Comparison of ENCODE assay signal across 8 cellular contexts in the genomic region with DNA sequence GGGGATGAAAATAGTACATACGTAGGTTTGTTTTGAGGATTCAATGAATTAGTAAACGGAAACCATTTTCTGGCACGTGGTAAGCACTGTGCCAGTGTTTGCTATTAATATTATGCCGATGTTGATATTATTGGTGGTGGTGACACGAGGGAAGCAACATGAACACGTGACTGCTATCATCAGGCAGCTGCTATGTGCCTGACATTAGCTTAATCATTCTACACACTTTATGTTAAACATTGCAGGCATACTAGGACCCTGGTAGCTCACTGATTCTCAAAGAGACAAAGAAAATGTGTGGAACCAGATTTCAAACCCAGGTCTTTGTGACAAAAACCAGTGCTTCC.
A peak's percentile ranks its signal among the peaks of the same experiment; 100 is the strongest.
DNase-seq lines count a peak whose midpoint lies in the region; ATAC-seq and TF ChIP-seq lines count a peak whose summit lies in the region.

No MANE protein-coding gene starts in this region.

- H3K36me3 ChIP-seq in rectal smooth muscle tissue (ENCODE audit: control insufficient read depth, insufficient read depth, low read length), result peaks cover 6% of the 10 kb centered on the region

- no peak for TF ChIP-seq CTCF in GM12864 (IDR thresholded peaks at IDR 0.05; ENCODE audit: low read depth, low read length, missing control alignments)

- no peak for DNase-seq in GM12864 (ENCODE audit: low read depth)
- peak; percentile 60 for DNase-seq in RKO (ENCODE audit: low spot score)
- no peak for DNase-seq in epithelial cell of prostate (ENCODE audit: low read depth, low spot score)
- no peak for DNase-seq in pons (ENCODE audit: low spot score)
- no peak for DNase-seq in NK-92 (lab: John Stamatoyannopoulos, UW; ENCODE audit: unreplicated experiment)
- DNase-seq in stimulated activated naive CD4-positive, alpha-beta T cell (lab: John Stamatoyannopoulos, UW), result no peak

- H3K4me1 ChIP-seq in rectal smooth muscle tissue (ENCODE audit: control insufficient read depth, insufficient read depth, low read length), result peaks cover 20% of the 10 kb centered on the region

- no peaks in the 10 kb centered on the region for H3K27me3 ChIP-seq in rectal smooth muscle tissue (ENCODE audit: control insufficient read depth, insufficient read depth, low read length)

- no peak for ATAC-seq in GM21528 (IDR thresholded peaks at IDR 0.05; ENCODE audit: low FRiP score, unreplicated experiment)

- peak overlapping the region; percentile 64 for H3K9ac ChIP-seq in rectal smooth muscle tissue (ENCODE audit: low read length)

- peak overlapping the region; percentile 96 for H3K4me3 ChIP-seq in GM12864 (ENCODE audit: low read depth, low read length)
- peak overlapping the region; percentile 98 for H3K4me3 ChIP-seq in rectal smooth muscle tissue (ENCODE audit: low read length)

- H3K27ac ChIP-seq in epithelial cell of prostate (peak overlapping the region; percentile 76), rectal smooth muscle tissue (ENCODE audit: low read depth, low read length) (peak overlapping the region; percentile 96)
